In genomic region chr6:57317060-57317943, GRCh38 we compare ENCODE assay signal across 8 cellular contexts. TPM values are rescaled to one million over a fixed set of nuclear protein-coding genes. Genes with fewer than 3 reads are reported as not detected.
DNase-seq lines count a peak whose midpoint lies in the region; ATAC-seq and TF ChIP-seq lines count a peak whose summit lies in the region.

TSS of gene PRIM2 (plus strand) at chr6:57317630. CDS start at chr6:57318446, 816 bp downstream.

- H3K27me3 ChIP-seq in endocrine pancreas (ENCODE audit: control insufficient read depth, insufficient read depth, low read length), result no peaks in the 10 kb centered on the region

- peaks cover 16% of the 10 kb centered on the region for H3K4me1 ChIP-seq in endocrine pancreas (ENCODE audit: control insufficient read depth, insufficient read depth, low read length)

- H3K36me3 ChIP-seq in endocrine pancreas (ENCODE audit: control insufficient read depth, insufficient read depth, low read length), result no peaks in the 10 kb centered on the region

- peak within 1 kb of the TSS; percentile 92 for H3K27ac Mint-ChIP-seq in memory B cell

- peak; percentile 77 for ATAC-seq in memory B cell (ENCODE audit: low read depth)

- peaks cover 17% of the 10 kb centered on the region for H3K36me3 Mint-ChIP-seq in memory B cell

- no peaks in the 10 kb centered on the region for H3K9me3 Mint-ChIP-seq in memory B cell

- H3K4me3 ChIP-seq in endocrine pancreas (ENCODE audit: control insufficient read depth, insufficient read depth, low read length), result peak within 1 kb of the TSS; percentile 91

- H3K9me3 ChIP-seq in endocrine pancreas (ENCODE audit: control insufficient read depth, low read length), result no peaks in the 10 kb centered on the region

- H3K9ac ChIP-seq in endocrine pancreas (ENCODE audit: control insufficient read depth, insufficient read depth, low read length), result peak within 1 kb of the TSS; percentile 78

- no peak for TF ChIP-seq CTCF in GM20000 (IDR thresholded peaks at IDR 0.05; ENCODE audit: extremely low read depth, missing control alignments)

- DNase-seq in COLO668 (lab: John Stamatoyannopoulos, UW; ENCODE audit: unreplicated experiment) (peak; percentile 79), GM20000 (ENCODE audit: low spot score) (peak; percentile 90), HT-29 (ENCODE audit: low spot score) (peak; percentile 88), memory B cell (ENCODE audit: low spot score in 2 of 2) (peak; percentile 45 to 52)
- DNase-seq in NK-92 treated with Interleukin-12 subunit alpha and Interleukin-12 subunit beta, amount 100 ng/mL, for 24 hours (lab: John Stamatoyannopoulos, UW), result peak; percentile 82
- peak; percentile 58 to 66 for DNase-seq in activated CD8-positive, alpha-beta memory T cell treated with anti-CD3 and anti-CD28 coated beads for 4 hours (ENCODE audit: low read depth in 2 of 2)
- peak; percentile 72 for DNase-seq in stimulated activated CD8-positive, alpha-beta memory T cell treated with anti-CD3 and anti-CD28 coated beads, Interleukin-12 subunit alpha, Interleukin-12 subunit beta, amount 100 ng/mL, for 1 hour (ENCODE audit: low read depth)

- peaks cover 28% of the 10 kb centered on the region for H3K4me1 Mint-ChIP-seq in memory B cell

- peak within 1 kb of the TSS; percentile 98 for H3K4me3 Mint-ChIP-seq in memory B cell

- no peaks in the 10 kb centered on the region for H3K27me3 Mint-ChIP-seq in memory B cell

RNA-seq across cellular contexts. Expression of gene PRIM2, which starts in this region (rescaled TPM):
- 14.0 and 14.3 TPM in 2 replicates for total RNA-seq in HT-29 (2014; rRNA removed; shearing (Covaris generic))

Comparison
In these comparisons a context has a peak if more than half of its experiments do, and no peak if none do; other contexts are left out.
1. Peak in every context shown above with its lines: DNase-seq, ATAC-seq and H3K4me3 ChIP-seq.